Comparison of ENCODE assay signal across 11 cellular contexts in the genomic region with DNA sequence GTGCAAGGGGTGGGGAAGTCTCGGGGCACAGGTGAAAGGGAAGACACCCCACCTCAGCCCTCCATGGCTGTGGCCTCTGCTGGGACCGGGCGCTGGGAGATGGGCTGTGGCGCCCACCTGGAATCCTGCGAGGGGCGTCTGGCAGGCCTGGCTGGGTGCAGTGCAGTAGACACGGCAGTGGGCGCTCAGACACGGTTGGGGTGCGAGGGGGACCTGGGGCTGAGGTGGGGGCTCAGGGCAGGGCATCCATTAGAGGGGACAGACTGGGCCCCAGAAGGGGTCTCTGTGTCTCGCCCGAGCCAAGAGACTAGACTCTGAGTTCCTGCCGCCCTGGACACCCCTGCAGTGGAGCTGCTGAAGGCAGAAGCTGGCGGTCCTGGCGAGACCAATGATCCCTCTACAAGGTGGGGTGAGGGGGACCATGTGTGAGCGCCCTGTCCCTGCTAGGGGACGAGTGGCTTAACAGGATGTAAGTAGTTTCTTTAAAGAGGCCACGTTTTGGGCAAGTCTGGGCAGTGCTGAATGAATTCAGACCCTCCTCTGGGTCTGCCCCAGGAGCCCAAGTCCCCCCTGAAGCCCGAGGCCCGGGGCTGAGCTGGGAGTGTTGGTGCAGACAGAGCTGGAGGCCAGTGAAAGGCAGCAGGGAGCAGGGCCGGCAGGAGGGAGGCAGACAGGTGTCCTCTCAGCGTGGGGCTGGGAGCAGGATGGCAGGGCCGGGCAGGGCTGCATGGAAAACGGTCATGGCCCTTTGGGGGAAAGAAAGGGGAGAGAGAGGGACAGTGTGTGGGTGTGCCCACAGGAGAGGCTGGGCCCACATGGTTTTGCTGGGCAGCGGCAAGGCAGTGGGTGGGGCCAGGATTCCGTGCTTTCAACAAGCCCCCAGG. TPM values are rescaled to one million over a fixed set of nuclear protein-coding genes. Genes with fewer than 3 reads are reported as not detected.
DNase-seq lines count a peak whose midpoint lies in the region; ATAC-seq and TF ChIP-seq lines count a peak whose summit lies in the region.
"Had no signal": no experiment of that assay in that cellular context is flagged by ENCODE, and none has a peak within 500 bp of the region (broad histone marks: within the 10 kb centered on the region; RNA-seq: fewer than 3 reads in every experiment).

No MANE protein-coding gene starts in this region.

- H3K4me2 ChIP-seq in neural progenitor cell = peak overlapping the region; percentile 37

- H2AFZ ChIP-seq in neural progenitor cell (replicated peaks) = peak overlapping the region; percentile 54

- H3K9me3 ChIP-seq in neural progenitor cell (ENCODE audit: low read depth) = no peaks in the 10 kb centered on the region

- H3K9ac ChIP-seq in neural progenitor cell = peak overlapping the region; percentile 7

- H3K36me3 Mint-ChIP-seq in neural progenitor cell = no peaks in the 10 kb centered on the region

- H4K20me1 ChIP-seq in neural progenitor cell (ENCODE audit: low read depth) = no peaks in the 10 kb centered on the region

- DNase-seq in AG08396 (ENCODE audit: low spot score) = peak; percentile 9
- peak; percentile 66 for DNase-seq in NCI-H345 (lab: John Stamatoyannopoulos, UW)
- no peak for DNase-seq in epithelial cell of prostate (ENCODE audit: low read depth, low spot score)
- DNase-seq in neural progenitor cell (ENCODE audit: low spot score) = peak; percentile 27
- no peak for DNase-seq in NCI-H1105 (lab: John Stamatoyannopoulos, UW)
- no peak for DNase-seq in effector CD4-positive, alpha-beta T cell
- DNase-seq in SW 1271 (lab: John Stamatoyannopoulos, UW) = no peak
- DNase-seq: NCI-H1436 treated with DMSO at 0.1 percent for 48 hours; stimulated activated CD4-positive, alpha-beta T cell treated with anti-CD3 and anti-CD28 coated beads, Interleukin-4, amount 100 ng/mL, for 4 hours had no signal

- H3K27me3 Mint-ChIP-seq in neural progenitor cell (ENCODE audit: insufficient read depth, low read depth) = peaks cover 3% of the 10 kb centered on the region

- H3K4me1 ChIP-seq in neural progenitor cell = peaks cover 20% of the 10 kb centered on the region

- peak overlapping the region; percentile 94 for H3K27ac Mint-ChIP-seq in neural progenitor cell
- H3K27ac Mint-ChIP-seq: nephron had no signal

- H3F3A ChIP-seq in neural progenitor cell (ENCODE audit: low read depth) = peaks cover 34% of the 10 kb centered on the region

- H3K27ac ChIP-seq in epithelial cell of prostate (peak overlapping the region; percentile 13), neural progenitor cell (peak overlapping the region; percentile 92)

- H3K4me1 Mint-ChIP-seq in neural progenitor cell = peaks cover 18% of the 10 kb centered on the region
- H3K4me1 Mint-ChIP-seq: nephron had no signal

- TF ChIP-seq CTCF in neural progenitor cell (IDR thresholded peaks at IDR 0.05) = no peak

- no peak for ATAC-seq in GM21529 (IDR thresholded peaks at IDR 0.05; ENCODE audit: unreplicated experiment)

- H3K79me2 ChIP-seq in neural progenitor cell (ENCODE audit: low read depth) = no peaks in the 10 kb centered on the region

- H3K27me3 ChIP-seq in neural progenitor cell = no peaks in the 10 kb centered on the region

- peaks cover 3% of the 10 kb centered on the region for H3K9me3 Mint-ChIP-seq in neural progenitor cell
- H3K9me3 Mint-ChIP-seq: nephron had no signal

- no peak overlapping the region for H3K4me3 ChIP-seq in neural progenitor cell

- H3K4me3 Mint-ChIP-seq in neural progenitor cell = no peak overlapping the region
- H3K4me3 Mint-ChIP-seq: nephron had no signal

- no peaks in the 10 kb centered on the region for H3K36me3 ChIP-seq in neural progenitor cell

RNA-seq across cellular contexts. Expression of gene HS6ST1, which starts 57.2 kb away (rescaled TPM):
- total RNA-seq in neural progenitor cell (ENCODE audit: low replicate concordance) = 31.1 and 71.0 TPM in 2 replicates

Comparison
In these comparisons a context has a peak if more than half of its experiments do, and no peak if none do; other contexts are left out.
1. DNase-seq: peak in AG08396 (single experiment), NCI-H345 (single experiment) and neural progenitor cell (single experiment); none in epithelial cell of prostate (single experiment), NCI-H1105 (single experiment), effector CD4-positive, alpha-beta T cell (single experiment) and SW 1271 (0 of 2).